Comparison of ENCODE assay signal across 21 cellular contexts in the genomic region with DNA sequence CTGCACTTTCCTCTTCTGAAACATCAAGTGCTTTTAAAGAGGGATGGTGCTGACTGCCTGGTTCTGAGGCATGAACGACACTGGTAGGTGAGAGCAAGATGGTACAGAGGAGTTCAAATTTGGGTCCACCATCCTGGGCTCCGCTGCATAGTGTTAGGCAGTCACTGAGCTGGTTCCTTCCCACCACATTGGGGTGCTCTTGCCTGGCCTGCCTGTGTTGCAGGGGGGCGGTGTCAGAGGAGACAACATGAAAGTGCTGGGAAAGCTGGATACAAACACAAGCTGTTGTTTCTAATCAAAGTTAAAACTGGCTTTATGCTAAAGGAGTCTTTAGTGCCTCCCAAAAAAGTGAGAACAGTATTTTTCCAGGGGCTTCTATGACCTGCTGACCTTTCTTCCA.
"Had no signal": no experiment of that assay in that cellular context is flagged by ENCODE, and none has a peak within 500 bp of the region (broad histone marks: within the 10 kb centered on the region; RNA-seq: fewer than 3 reads in every experiment).

No MANE protein-coding gene starts in this region.

- H3K27ac ChIP-seq: HL-60 had no signal

- DNase-seq: KBM-7, MV-4-11, NCI-H1092, NCI-H1105 treated with DMSO at 0.1 percent for 48 hours, NCI-H1417 treated with DMSO at 0.1 percent for 48 hours, NCI-H146, NCI-H1694 treated with DMSO at 0.1 percent for 48 hours, NCI-H1930, NCI-H2081, NCI-H2171, NCI-H226, NCI-H446, NCI-H510A, NCI-H524 treated with DMSO at 0.1 percent for 48 hours, NCI-H69, NCI-H774, RPMI8226, SHP77, SK-N-SH had no signal

- H3K36me3 Mint-ChIP-seq: IgD-negative memory B cell had no signal

- H3K9me3 ChIP-seq: SK-N-SH had no signal

- H3K4me2 ChIP-seq: SK-N-SH had no signal

- H3K9ac ChIP-seq: SK-N-SH had no signal
